In the genomic region with DNA sequence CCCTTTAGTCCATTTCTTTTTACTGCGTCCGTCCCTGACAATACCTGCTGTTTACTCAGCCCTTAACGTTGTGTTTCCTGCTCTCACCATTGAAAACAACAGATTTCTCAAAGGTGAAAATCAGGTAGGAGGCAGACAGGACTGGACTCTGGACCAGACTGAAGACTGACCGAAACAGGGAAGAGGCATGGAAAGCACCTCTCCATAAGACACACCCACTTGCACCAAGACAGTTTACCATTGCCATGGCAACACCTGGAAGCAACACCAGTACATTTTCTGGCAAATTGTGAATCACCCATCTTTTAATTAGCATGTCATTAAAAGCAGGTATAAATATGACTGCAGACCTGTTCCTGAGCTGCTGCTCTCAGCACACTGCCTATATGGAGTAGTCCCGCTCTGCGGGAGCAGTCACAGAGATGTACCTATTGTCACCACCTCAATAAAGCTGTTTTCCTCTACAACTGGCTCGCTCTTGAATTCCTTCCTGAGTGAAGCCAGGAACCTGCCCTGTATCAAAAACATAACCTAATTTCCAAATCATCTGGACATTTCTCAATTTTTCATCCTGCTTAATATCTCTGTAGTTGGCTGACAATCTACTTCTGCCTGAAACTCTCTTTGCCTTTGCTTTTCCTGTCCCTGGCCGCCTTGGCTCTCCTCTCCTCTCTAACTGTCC, we compare ENCODE assay signal across 26 cellular contexts.
A peak's percentile ranks its signal among the peaks of the same experiment; 100 is the strongest.
DNase-seq lines count a peak whose midpoint lies in the region; ATAC-seq and TF ChIP-seq lines count a peak whose summit lies in the region.
"Had no signal": no experiment of that assay in that cellular context is flagged by ENCODE, and none has a peak within 500 bp of the region (broad histone marks: within the 10 kb centered on the region; RNA-seq: fewer than 3 reads in every experiment).

No MANE protein-coding gene starts in this region.

- H3K27ac Mint-ChIP-seq in WTC11 = no peak overlapping the region
- H3K27ac Mint-ChIP-seq: activated CD4-positive, alpha-beta T cell treated with anti-CD3 and anti-CD28 coated beads, Interleukin-2, amount 10 ng/mL, durations not matched to agents 24 days and 14 days; activated T-cell treated with anti-CD3 and anti-CD28 coated beads, Interleukin-2, amount 50 U/mL, for 72 hours; T-helper 2 cell treated with Interferon-gamma antibody and Interleukin-4, amounts not matched to agents 5 μg/mL and 100 μg/mL, for 36 hours had no signal

- POLR2A ChIA-PET in WTC11 (lab: Charles Lee) = no interaction called here

- no peak for TF ChIP-seq POLR2A in heart left ventricle (IDR thresholded peaks at IDR 0.05)

- no peak overlapping the region for H3K4me3 ChIP-seq in heart left ventricle
- H3K4me3 ChIP-seq: adrenal gland; BLaER1 treated with 17β-estradiol and CSF1 and Interleukin-3, amounts not matched to agents 10 nM and 100 nM; lung; psoas muscle; smooth muscle cell had no signal

- H3K27me3 ChIP-seq in heart left ventricle = no peaks in the 10 kb centered on the region
- H3K27me3 ChIP-seq: adrenal gland; BLaER1 treated with 17β-estradiol and CSF1 and Interleukin-3, amounts not matched to agents 10 nM and 100 nM; brain microvascular endothelial cell; neutrophil had no signal

- H3K9me3 ChIP-seq in heart left ventricle = peaks cover 0 to 9% (median 0%) of the 10 kb centered on the region in 12 donors
- H3K9me3 ChIP-seq: adrenal gland; BLaER1 treated with 17β-estradiol and CSF1 and Interleukin-3, amounts not matched to agents 10 nM and 100 nM; neutrophil; psoas muscle had no signal

- H3K27me3 Mint-ChIP-seq in WTC11 (ENCODE audit: low read depth) = no peaks in the 10 kb centered on the region
- H3K27me3 Mint-ChIP-seq: activated CD4-positive, alpha-beta T cell treated with anti-CD3 and anti-CD28 coated beads, Interleukin-2, amount 10 ng/mL, durations not matched to agents 24 days and 14 days had no signal

- TF ChIP-seq CTCF in heart left ventricle (IDR thresholded peaks at IDR 0.05) (no peak), WTC11 (IDR thresholded peaks at IDR 0.05) (no peak)

- peak in 1 of 5 donors; percentile 23 for DNase-seq in heart left ventricle
- DNase-seq in cardiac septum (ENCODE audit: low spot score) = no peak
- no peak for DNase-seq in WTC11 (ENCODE audit: low spot score)
- peak; percentile 24 for DNase-seq in kidney tubule cell (ENCODE audit: low spot score)
- no peak for DNase-seq in germinal center (ENCODE audit: low spot score)
- DNase-seq: activated CD4-positive, alpha-beta T cell treated with anti-CD3 and anti-CD28 coated beads, Interleukin-2, amount 10 ng/mL, durations not matched to agents 24 days and 14 days; activated naive CD4-positive, alpha-beta T cell treated with Interleukin-2 at 50 U/mL for 16 hours; activated T-cell treated with anti-CD3 and anti-CD28 coated beads, Interleukin-2, amount 50 U/mL, for 72 hours; adrenal gland; brain microvascular endothelial cell; effector CD4-positive, alpha-beta T cell; foreskin melanocyte; hypothalamus; IMR-90; NCI-H1105; NCI-H2171; NCI-H526; psoas muscle had no signal

- peaks cover 0 to 59% (median 27%) of the 10 kb centered on the region in 12 donors for H3K4me1 ChIP-seq in heart left ventricle
- H3K4me1 ChIP-seq: BLaER1 treated with 17β-estradiol and CSF1 and Interleukin-3, amounts not matched to agents 10 nM and 100 nM had no signal

- H3K9me3 Mint-ChIP-seq in WTC11 = no peaks in the 10 kb centered on the region
- H3K9me3 Mint-ChIP-seq: activated CD4-positive, alpha-beta T cell treated with anti-CD3 and anti-CD28 coated beads, Interleukin-2, amount 10 ng/mL, durations not matched to agents 24 days and 14 days; activated T-cell treated with anti-CD3 and anti-CD28 coated beads, Interleukin-2, amount 50 U/mL, for 72 hours; T-helper 2 cell treated with Interferon-gamma antibody and Interleukin-4, amounts not matched to agents 5 μg/mL and 100 μg/mL, for 36 hours had no signal

- H3K36me3 Mint-ChIP-seq in WTC11 = no peaks in the 10 kb centered on the region

- CTCF ChIA-PET in WTC11 (lab: Charles Lee) = no interaction called here

- H3K4me1 Mint-ChIP-seq in WTC11 = peaks cover 9% of the 10 kb centered on the region; the same call in 1 of the 2 replicates
- H3K4me1 Mint-ChIP-seq: activated CD4-positive, alpha-beta T cell treated with anti-CD3 and anti-CD28 coated beads, Interleukin-2, amount 10 ng/mL, durations not matched to agents 24 days and 14 days had no signal

- H3K36me3 ChIP-seq in heart left ventricle = no peaks in the 10 kb centered on the region
- H3K36me3 ChIP-seq: adrenal gland; BLaER1 treated with 17β-estradiol and CSF1 and Interleukin-3, amounts not matched to agents 10 nM and 100 nM; brain microvascular endothelial cell; neutrophil had no signal

- intact Hi-C loops in heart left ventricle (cut with DNase I) = no loop called here
- intact Hi-C loops in cardiac septum (cut with DNase I) = no loop called here

- no peak overlapping the region for H3K4me3 Mint-ChIP-seq in WTC11
- H3K4me3 Mint-ChIP-seq: activated CD4-positive, alpha-beta T cell treated with anti-CD3 and anti-CD28 coated beads, Interleukin-2, amount 10 ng/mL, durations not matched to agents 24 days and 14 days; activated T-cell treated with anti-CD3 and anti-CD28 coated beads, Interleukin-2, amount 50 U/mL, for 72 hours; T-helper 2 cell treated with Interferon-gamma antibody and Interleukin-4, amounts not matched to agents 5 μg/mL and 100 μg/mL, for 36 hours had no signal

- WGBS in heart left ventricle, 4 donors = 56 to 62% (median 58%) methylated on average over 8 of the region's 8 CpGs

- peak in 3 of 4 donors; percentile 21 to 50 (median 31) for ATAC-seq in heart left ventricle
- ATAC-seq in WTC11 = peak; percentile 53
- ATAC-seq in GM21526 (IDR thresholded peaks at IDR 0.05; ENCODE audit: low FRiP score, unreplicated experiment) = no peak
- ATAC-seq in HG03457 (IDR thresholded peaks at IDR 0.05; ENCODE audit: unreplicated experiment) = no peak
- ATAC-seq: activated T-cell treated with anti-CD3 and anti-CD28 coated beads, Interleukin-2, amount 50 U/mL, for 72 hours; psoas muscle had no signal

- peak overlapping the region in 6 of 12 donors; percentile 4 to 68 (median 32) for H3K27ac ChIP-seq in heart left ventricle
- H3K27ac ChIP-seq: adrenal gland; BLaER1 treated with 17β-estradiol and CSF1 and Interleukin-3, amounts not matched to agents 10 nM and 100 nM; brain microvascular endothelial cell; neutrophil; psoas muscle; RWPE1 had no signal

TF ChIP-seq in WTC11, 78 proteins besides CTCF, POLR2A, EP300 and RAD21 (continues in another document):
- TF ChIP-seq IRF2 (CRISPR knock-in tag; IDR thresholded peaks at IDR 0.05; ENCODE audit: borderline replicate concordance, low read depth) (no peak), ETV6 (CRISPR knock-in tag; IDR thresholded peaks at IDR 0.05) (no peak), ZNF532 (CRISPR knock-in tag; IDR thresholded peaks at IDR 0.05; ENCODE audit: borderline replicate concordance) (no peak), GABPB1 (CRISPR knock-in tag; IDR thresholded peaks at IDR 0.05) (no peak), ZNF232 (CRISPR knock-in tag; IDR thresholded peaks at IDR 0.05) (no peak), ZNF121 (CRISPR knock-in tag; IDR thresholded peaks at IDR 0.05) (no peak), CREB1 (CRISPR knock-in tag; IDR thresholded peaks at IDR 0.05) (no peak), JUN (CRISPR knock-in tag; IDR thresholded peaks at IDR 0.05) (no peak), TEAD4 (CRISPR knock-in tag; IDR thresholded peaks at IDR 0.05) (no peak), ZNF219 (CRISPR knock-in tag; IDR thresholded peaks at IDR 0.05; ENCODE audit: borderline replicate concordance) (no peak), RELA (CRISPR knock-in tag; IDR thresholded peaks at IDR 0.05; ENCODE audit: borderline replicate concordance) (no peak), RORB (CRISPR knock-in tag; IDR thresholded peaks at IDR 0.05) (no peak)
- TF ChIP-seq, protein P1, sequence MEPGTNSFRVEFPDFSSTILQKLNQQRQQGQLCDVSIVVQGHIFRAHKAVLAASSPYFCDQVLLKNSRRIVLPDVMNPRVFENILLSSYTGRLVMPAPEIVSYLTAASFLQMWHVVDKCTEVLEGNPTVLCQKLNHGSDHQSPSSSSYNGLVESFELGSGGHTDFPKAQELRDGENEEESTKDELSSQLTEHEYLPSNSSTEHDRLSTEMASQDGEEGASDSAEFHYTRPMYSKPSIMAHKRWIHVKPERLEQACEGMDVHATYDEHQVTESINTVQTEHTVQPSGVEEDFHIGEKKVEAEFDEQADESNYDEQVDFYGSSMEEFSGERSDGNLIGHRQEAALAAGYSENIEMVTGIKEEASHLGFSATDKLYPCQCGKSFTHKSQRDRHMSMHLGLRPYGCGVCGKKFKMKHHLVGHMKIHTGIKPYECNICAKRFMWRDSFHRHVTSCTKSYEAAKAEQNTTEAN (CRISPR knock-in tag; IDR thresholded peaks at IDR 0.05) = no peak

Comparison
In these comparisons a context has a peak if more than half of its experiments do, and no peak if none do; other contexts are left out.
1. ATAC-seq: peak in heart left ventricle (3 of 4) and WTC11 (single experiment); none in GM21526 (single experiment) and HG03457 (single experiment).